In genomic region chr3:14179114-14179465, GRCh38 we compare ENCODE assay signal across 7 cellular contexts. TPM values are rescaled to one million over a fixed set of nuclear protein-coding genes. Genes with fewer than 3 reads are reported as not detected.
DNase-seq lines count a peak whose midpoint lies in the region; ATAC-seq lines count a peak whose summit lies in the region.

No MANE protein-coding gene starts in this region.

- H3K27me3 ChIP-seq in HUES6 (ENCODE audit: control insufficient read depth, insufficient read depth, low read length) (no peaks in the 10 kb centered on the region), iPS-18a (ENCODE audit: control insufficient read depth, insufficient read depth, low read length) (no peaks in the 10 kb centered on the region)

- H3K9me3 ChIP-seq in HUES6 (ENCODE audit: control insufficient read depth, insufficient read depth, low read depth, low read length) (no peaks in the 10 kb centered on the region), iPS-18a (ENCODE audit: control insufficient read depth, low read depth, low read length) (no peaks in the 10 kb centered on the region)

- H3K9me3 Mint-ChIP-seq in activated naive CD4-positive, alpha-beta T cell treated with anti-CD3 and anti-CD28 coated beads, Interleukin-2, amount 50 U/mL, for 72 hours, result no peaks in the 10 kb centered on the region
- H3K9me3 Mint-ChIP-seq in stimulated activated naive CD8-positive, alpha-beta T cell treated with anti-CD3 and anti-CD28 coated beads, Interleukin-15, amount 100 ng/mL, for 72 hours, result no peaks in the 10 kb centered on the region

- peak overlapping the region; percentile 98 for H3K9ac ChIP-seq in HUES6 (ENCODE audit: low read length)
- peak overlapping the region; percentile 98 for H3K9ac ChIP-seq in iPS-18a (ENCODE audit: low read length)

- peaks cover 26% of the 10 kb centered on the region; the same call in 1 of the 2 replicates for H3K4me1 ChIP-seq in HUES6 (ENCODE audit: control insufficient read depth, insufficient read depth, low read length)
- peaks cover 11% of the 10 kb centered on the region for H3K4me1 ChIP-seq in iPS-18a (ENCODE audit: control insufficient read depth, low read depth, low read length)

- H3K27ac ChIP-seq in HUES6 (ENCODE audit: low read depth, low read length) (peak overlapping the region; percentile 90), iPS-18a (ENCODE audit: low read length) (peak overlapping the region; percentile 94)

- DNase-seq in activated naive CD4-positive, alpha-beta T cell treated with anti-CD3 and anti-CD28 coated beads, Interleukin-2, amount 50 U/mL, for 72 hours (ENCODE audit: low spot score in 2 of 2), result no peak
- DNase-seq in stimulated activated naive CD8-positive, alpha-beta T cell treated with anti-CD3 and anti-CD28 coated beads, Interleukin-15, amount 100 ng/mL, for 72 hours, result no peak
- DNase-seq in GM03348 (ENCODE audit: low spot score) (no peak), AG08395 (ENCODE audit: low spot score) (no peak)

- H3K36me3 Mint-ChIP-seq in activated naive CD4-positive, alpha-beta T cell treated with anti-CD3 and anti-CD28 coated beads, Interleukin-2, amount 50 U/mL, for 72 hours, result peaks cover 27 to 32% of the 10 kb centered on the region in 2 donors

- peaks cover 73% of the 10 kb centered on the region for H3K4me1 Mint-ChIP-seq in stimulated activated naive CD8-positive, alpha-beta T cell treated with anti-CD3 and anti-CD28 coated beads, Interleukin-15, amount 100 ng/mL, for 72 hours

- peak overlapping the region; percentile 99 to 100 for H3K27ac Mint-ChIP-seq in activated naive CD4-positive, alpha-beta T cell treated with anti-CD3 and anti-CD28 coated beads, Interleukin-2, amount 50 U/mL, for 72 hours
- peak overlapping the region; percentile 99 to 100 for H3K27ac Mint-ChIP-seq in stimulated activated naive CD8-positive, alpha-beta T cell treated with anti-CD3 and anti-CD28 coated beads, Interleukin-15, amount 100 ng/mL, for 72 hours

- peak overlapping the region; percentile 97 to 100 for H3K4me3 Mint-ChIP-seq in stimulated activated naive CD8-positive, alpha-beta T cell treated with anti-CD3 and anti-CD28 coated beads, Interleukin-15, amount 100 ng/mL, for 72 hours

- no peak for ATAC-seq in activated naive CD4-positive, alpha-beta T cell treated with anti-CD3 and anti-CD28 coated beads, Interleukin-2, amount 50 U/mL, for 72 hours
- no peak for ATAC-seq in stimulated activated naive CD8-positive, alpha-beta T cell treated with anti-CD3 and anti-CD28 coated beads, Interleukin-15, amount 100 ng/mL, for 72 hours
- ATAC-seq in HG02885 (IDR thresholded peaks at IDR 0.05; ENCODE audit: poor library complexity, unreplicated experiment), result no peak

- H3K27me3 Mint-ChIP-seq in stimulated activated naive CD8-positive, alpha-beta T cell treated with anti-CD3 and anti-CD28 coated beads, Interleukin-15, amount 100 ng/mL, for 72 hours, result no peaks in the 10 kb centered on the region

- H3K4me3 ChIP-seq in HUES6 (ENCODE audit: low read depth, low read length) (peak overlapping the region; percentile 95), iPS-18a (ENCODE audit: low read length) (peak overlapping the region; percentile 99)

- H3K36me3 ChIP-seq in HUES6 (ENCODE audit: control insufficient read depth, insufficient read depth, low read length) (peaks cover 34% of the 10 kb centered on the region), iPS-18a (ENCODE audit: control insufficient read depth, low read depth, low read length) (peaks cover 27% of the 10 kb centered on the region)

RNA-seq across cellular contexts. Expression of gene LSM3, which starts 0.5 kb away (rescaled TPM):
- 10 to 100 TPM; 20.5 to 24.5 TPM for total RNA-seq in activated naive CD4-positive, alpha-beta T cell treated with anti-CD3 and anti-CD28 coated beads, Interleukin-2, amount 50 U/mL, for 72 hours

RNA-seq across cellular contexts. Expression of gene XPC, which starts 0.7 kb away (rescaled TPM):
- 10 to 100 TPM; 24.5 to 51.4 TPM for total RNA-seq in activated naive CD4-positive, alpha-beta T cell treated with anti-CD3 and anti-CD28 coated beads, Interleukin-2, amount 50 U/mL, for 72 hours

RNA-seq across cellular contexts. Expression of gene TMEM43, which starts 54.2 kb away (rescaled TPM):
- 10 to 100 TPM; 17.5 to 37.1 TPM for total RNA-seq in activated naive CD4-positive, alpha-beta T cell treated with anti-CD3 and anti-CD28 coated beads, Interleukin-2, amount 50 U/mL, for 72 hours

RNA-seq across cellular contexts. Expression of gene CHCHD4, which starts 54.4 kb away (rescaled TPM):
- 10 to 100 TPM; 10.0 to 23.2 TPM for total RNA-seq in activated naive CD4-positive, alpha-beta T cell treated with anti-CD3 and anti-CD28 coated beads, Interleukin-2, amount 50 U/mL, for 72 hours
